In the genomic region with DNA sequence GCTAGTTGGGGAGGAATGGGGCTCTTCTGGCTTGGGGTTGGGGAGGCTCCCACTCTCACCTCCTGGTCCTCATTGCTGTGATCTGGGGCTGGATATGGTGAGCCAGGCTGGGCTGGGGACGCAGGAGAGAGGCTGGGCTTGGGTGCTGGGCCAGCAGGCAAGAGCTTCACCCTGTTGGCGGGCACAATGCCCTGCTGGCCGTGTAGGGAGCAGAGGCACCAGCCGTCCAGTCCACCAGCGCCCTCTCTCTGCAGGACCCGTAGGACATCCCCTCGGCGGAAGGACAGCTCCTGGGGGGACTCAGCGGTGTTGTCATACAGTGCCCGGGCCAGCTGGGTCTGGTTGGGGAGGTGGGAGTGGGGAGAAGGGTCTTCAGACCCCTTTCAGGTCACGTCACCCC, we compare ENCODE assay signal across 16 cellular contexts. TPM values are rescaled to one million over a fixed set of nuclear protein-coding genes. Genes with fewer than 3 reads are reported as not detected.
DNase-seq lines count a peak whose midpoint lies in the region; ATAC-seq, FAIRE-seq and TF ChIP-seq lines count a peak whose summit lies in the region.
"Had no signal": no experiment of that assay in that cellular context is flagged by ENCODE, and none has a peak within 500 bp of the region (broad histone marks: within the 10 kb centered on the region; RNA-seq: fewer than 3 reads in every experiment).

No MANE protein-coding gene starts in this region.

- no peaks in the 10 kb centered on the region for H3K4me1 ChIP-seq in A549
- H3K4me1 ChIP-seq in mesenchymal stem cell (ENCODE audit: control insufficient read depth, insufficient read depth, low read depth, low read length), result peaks cover 14% of the 10 kb centered on the region

- 63% methylated on average over 1 of the region's 11 CpGs for WGBS in A549 (ENCODE audit: missing lambda C conversion rate)
- 81% methylated on average over 11 of the region's 11 CpGs for WGBS in mesenchymal stem cell

- H3K27ac ChIP-seq in A549, result no peak overlapping the region
- peak overlapping the region; percentile 86 for H3K27ac ChIP-seq in caudate nucleus (ENCODE audit: low read depth, low read length)
- no peak overlapping the region for H3K27ac ChIP-seq in mesenchymal stem cell (ENCODE audit: low read length, poor library complexity, severe bottlenecking)
- H3K27ac ChIP-seq: VCaP had no signal

- H3K4me3 ChIP-seq in A549 (no peak overlapping the region), mesenchymal stem cell (ENCODE audit: insufficient read depth in 1 of 2, low read depth in 1 of 2, low read length in 2 of 2) (no peak overlapping the region)
- H3K4me3 ChIP-seq: Peyer's patch had no signal

- DNase-seq in A549 (ENCODE audit: low read depth in 1 of 2, low spot score in 1 of 2) (peak; percentile 35 to 57), HFFc6 (no peak), caudate nucleus (lab: John Stamatoyannopoulos, UW) (peak in 53 of 61 donors; percentile 20 to 84 (median 54)), mesenchymal stem cell (no peak), NCI-H1930 (lab: John Stamatoyannopoulos, UW) (no peak)
- DNase-seq in stimulated activated CD4-positive, alpha-beta T cell treated with anti-CD3 and anti-CD28 coated beads, Interleukin-1b, Interleukin-23, amount 100 ng/mL, for 48 hours, result no peak
- DNase-seq: activated T-cell treated with anti-CD3 and anti-CD28 coated beads, Interleukin-2, amount 50 U/mL, for 72 hours; cortex of kidney; mammary epithelial cell; NCI-H187 had no signal

- H3K4me2 ChIP-seq in A549 (no peak overlapping the region), mesenchymal stem cell (ENCODE audit: low read length, poor library complexity, severe bottlenecking) (no peak overlapping the region)

- CTCF ChIA-PET in A549 (lab: Yijun Ruan, JAX), result interaction anchor here (0.6 to 9.6 kb wide), 10 partner anchors 10 to 126 kb away, joined by 3 to 80 read pairs (median 4); partner anchors contain the start of gene CMTM5

- TF ChIP-seq RAD21 in A549 (conservative IDR thresholded peaks at IDR 0.05 in 1 of 2, IDR thresholded peaks at IDR 0.05 in 1 of 2), result peak in 1 of 2 experiments; percentile 27; a peak in 1 of 5 replicates

- no peak overlapping the region for H3K18ac ChIP-seq in mesenchymal stem cell (ENCODE audit: low read depth in 1 of 2, low read length in 2 of 2)

- H4K8ac ChIP-seq in mesenchymal stem cell (ENCODE audit: low read length), result no peak overlapping the region

- peaks cover 12 to 37% of the 10 kb centered on the region in 2 experiments for H3K36me3 ChIP-seq in mesenchymal stem cell (ENCODE audit: control insufficient read depth in 1 of 2, insufficient read depth in 2 of 2, low read depth in 1 of 2, low read length in 2 of 2)
- H3K36me3 ChIP-seq: Peyer's patch had no signal

- no peak overlapping the region for H2BK12ac ChIP-seq in mesenchymal stem cell (ENCODE audit: low read length in 2 of 2)

- no peak overlapping the region for H2AFZ ChIP-seq in mesenchymal stem cell (ENCODE audit: low read depth, low read length)

- H2BK5ac ChIP-seq in mesenchymal stem cell (ENCODE audit: low read depth, low read length, poor library complexity, severe bottlenecking), result no peak overlapping the region

- H3K4ac ChIP-seq in mesenchymal stem cell (ENCODE audit: low read depth in 1 of 2, low read length in 2 of 2), result no peak overlapping the region

- H3K14ac ChIP-seq in mesenchymal stem cell (ENCODE audit: low read length in 2 of 2), result no peak overlapping the region

- H3K9me3 ChIP-seq in A549, result no peaks in the 10 kb centered on the region
- H3K9me3 ChIP-seq in mesenchymal stem cell (ENCODE audit: control insufficient read depth, low read length), result no peaks in the 10 kb centered on the region
- H3K9me3 ChIP-seq: Peyer's patch had no signal

- H3K9me3 Mint-ChIP-seq in HFFc6, result no peaks in the 10 kb centered on the region
- H3K9me3 Mint-ChIP-seq: activated T-cell treated with anti-CD3 and anti-CD28 coated beads, Interleukin-2, amount 50 U/mL, for 72 hours had no signal

- peak; percentile 39 to 82; a peak in 4 of 6 replicates for ATAC-seq in A549
- no peak for ATAC-seq in HG03045 (IDR thresholded peaks at IDR 0.05; ENCODE audit: unreplicated experiment)
- ATAC-seq in HG03442 (IDR thresholded peaks at IDR 0.05; ENCODE audit: unreplicated experiment), result no peak

- H2BK15ac ChIP-seq in mesenchymal stem cell (ENCODE audit: low read depth, poor library complexity, severe bottlenecking), result no peak overlapping the region

- no peak overlapping the region for H3K4me3 Mint-ChIP-seq in HFFc6
- H3K4me3 Mint-ChIP-seq: CD14-positive monocyte had no signal

- peaks cover 19% of the 10 kb centered on the region for H3K27me3 Mint-ChIP-seq in HFFc6 (ENCODE audit: insufficient read depth)

- H3K9ac ChIP-seq in mesenchymal stem cell (ENCODE audit: low read length), result peak overlapping the region; percentile 84

- H3K27me3 ChIP-seq in mesenchymal stem cell (ENCODE audit: control insufficient read depth in 1 of 2, insufficient read depth in 1 of 2, low read length in 2 of 2), result peaks cover 0 to 15% of the 10 kb centered on the region in 2 experiments

- H4K91ac ChIP-seq in mesenchymal stem cell (ENCODE audit: low read length), result no peak overlapping the region

- peak overlapping the region in 1 of 2 experiments; percentile 54 for H3K23ac ChIP-seq in mesenchymal stem cell (ENCODE audit: low read length in 2 of 2)

- H3K27ac Mint-ChIP-seq in HFFc6, result no peak overlapping the region; the same call in 1 of the 2 replicates
- H3K27ac Mint-ChIP-seq: activated T-cell treated with anti-CD3 and anti-CD28 coated beads, Interleukin-2, amount 50 U/mL, for 72 hours had no signal

- POLR2A ChIA-PET in A549 (lab: Yijun Ruan, JAX), result no interaction called here

- TF ChIP-seq EP300 in A549 (IDR thresholded peaks at IDR 0.05), result no peak

- no peak overlapping the region for H2AK5ac ChIP-seq in mesenchymal stem cell (ENCODE audit: low read length, severe bottlenecking)

- peaks cover 30% of the 10 kb centered on the region for H3K79me1 ChIP-seq in mesenchymal stem cell (replicated peaks; ENCODE audit: low read length, poor library complexity, severe bottlenecking)

- H3K4me1 Mint-ChIP-seq in HFFc6 (ENCODE audit: low read depth), result peaks cover 19% of the 10 kb centered on the region

- no peaks in the 10 kb centered on the region for H3K36me3 Mint-ChIP-seq in HFFc6 (ENCODE audit: low read depth)

- TF ChIP-seq POLR2A in A549 (IDR thresholded peaks at IDR 0.05; ENCODE audit: low read length), result no peak

- no peak for FAIRE-seq in A549 (lab: Jason Lieb, UNC)

- H2BK120ac ChIP-seq in mesenchymal stem cell (ENCODE audit: low read depth, low read length), result no peak overlapping the region

- TF ChIP-seq CTCF in A549 (IDR thresholded peaks at IDR 0.05) (peak; percentile 11; the same call in 1 of the 3 replicates), HFFc6 (IDR thresholded peaks at IDR 0.05) (peak; percentile 43)

RNA-seq across cellular contexts. Expression of gene EFS, which starts 4.5 kb away (rescaled TPM):
- polyA plus RNA-seq in A549 (2011; rRNA removed) (not detected in 2 replicates), A549 (2017; fragmentation: RNase III; extraction: RNeasy Plus Mini Kit Qiagen cat#74134 plus additional on column Dnase treatment) (not detected in 3 replicates)
- polyA plus RNA-seq in A549 (2012; cell fraction: cytosol; rRNA removed), result not detected in 2 replicates
- polyA plus RNA-seq in A549 (2012; cell fraction: nucleus; rRNA removed), result not detected in 2 replicates
- polyA minus RNA-seq in A549 (2011; rRNA and poly(A)+ RNA removed), result not detected in 2 replicates
- 10 to 100 TPM in 5 of 6 experiments, 1 to 10 TPM in 1; 8.8 to 13.5 (median 12.3) TPM for total RNA-seq in HFFc6 (2021; fragmentation: NEBNext Ultra II Directional; extraction: Animal tissue kit (Norgen Biotek cat#: 25700))
- 14.1 TPM for polyA plus RNA-seq in mesenchymal stem cell (2013, experiment 1 of 2)
- polyA plus RNA-seq in mesenchymal stem cell (2013, experiment 2 of 2), result 13.7 TPM
- polyA plus RNA-seq: CD14-positive monocyte had no signal

RNA-seq across cellular contexts. Expression of gene SLC22A17, which starts 7.8 kb away (rescaled TPM):
- polyA plus RNA-seq in A549 (2011; rRNA removed), result 3.5 and 4.6 TPM in 2 replicates
- polyA plus RNA-seq in A549 (2012; cell fraction: cytosol; rRNA removed), result 4.1 and 5.6 TPM in 2 replicates
- 23.6 and 27.7 TPM in 2 replicates for polyA plus RNA-seq in A549 (2012; cell fraction: nucleus; rRNA removed)
- polyA plus RNA-seq in A549 (2017; fragmentation: RNase III; extraction: RNeasy Plus Mini Kit Qiagen cat#74134 plus additional on column Dnase treatment), result 6.3 to 9.6 TPM (median 8.4 TPM) in 3 replicates
- polyA minus RNA-seq in A549 (2011; rRNA and poly(A)+ RNA removed), result 3.5 and 4.2 TPM in 2 replicates
- 10 to 100 TPM; 11.7 to 15.6 (median 13.1) TPM for total RNA-seq in HFFc6 (2021; fragmentation: NEBNext Ultra II Directional; extraction: Animal tissue kit (Norgen Biotek cat#: 25700))
- 36.3 TPM for polyA plus RNA-seq in mesenchymal stem cell (2013, experiment 1 of 2)
- 34.3 TPM for polyA plus RNA-seq in mesenchymal stem cell (2013, experiment 2 of 2)
- polyA plus RNA-seq: CD14-positive monocyte had no signal

RNA-seq across cellular contexts. Expression of gene IL25, which starts 12.1 kb away (rescaled TPM):
- not detected in 2 replicates for polyA plus RNA-seq in A549 (2011; rRNA removed)
- not detected in 2 replicates for polyA plus RNA-seq in A549 (2012; cell fraction: cytosol; rRNA removed)
- not detected in 2 replicates for polyA plus RNA-seq in A549 (2012; cell fraction: nucleus; rRNA removed)
- not detected in 3 replicates for polyA plus RNA-seq in A549 (2017; fragmentation: RNase III; extraction: RNeasy Plus Mini Kit Qiagen cat#74134 plus additional on column Dnase treatment)
- not detected in 2 replicates for polyA minus RNA-seq in A549 (2011; rRNA and poly(A)+ RNA removed)
- total RNA-seq in HFFc6 (2021; fragmentation: NEBNext Ultra II Directional; extraction: Animal tissue kit (Norgen Biotek cat#: 25700)), result not detected
- not detected for polyA plus RNA-seq in mesenchymal stem cell (2013, experiment 1 of 2)
- polyA plus RNA-seq in mesenchymal stem cell (2013, experiment 2 of 2), result not detected
- total RNA-seq: activated T-cell treated with anti-CD3 and anti-CD28 coated beads, Interleukin-2, amount 50 U/mL, for 72 hours; glomerular endothelial cell; mammary epithelial cell; Peyer's patch had no signal
- polyA plus RNA-seq: CD14-positive monocyte, mammary epithelial cell had no signal

RNA-seq across cellular contexts. Expression of gene CMTM5, which starts 16.4 kb away (rescaled TPM):
- polyA plus RNA-seq in A549 (2011; rRNA removed) (not detected in 2 replicates), A549 (2017; fragmentation: RNase III; extraction: RNeasy Plus Mini Kit Qiagen cat#74134 plus additional on column Dnase treatment) (not detected in 3 replicates)
- not detected in 2 replicates for polyA plus RNA-seq in A549 (2012; cell fraction: cytosol; rRNA removed)
- polyA plus RNA-seq in A549 (2012; cell fraction: nucleus; rRNA removed), result not detected in 2 replicates
- polyA minus RNA-seq in A549 (2011; rRNA and poly(A)+ RNA removed), result not detected in 2 replicates
- not detected for total RNA-seq in HFFc6 (2021; fragmentation: NEBNext Ultra II Directional; extraction: Animal tissue kit (Norgen Biotek cat#: 25700))
- not detected for polyA plus RNA-seq in mesenchymal stem cell (2013, experiment 1 of 2)
- not detected for polyA plus RNA-seq in mesenchymal stem cell (2013, experiment 2 of 2)
- total RNA-seq: glomerular endothelial cell, mammary epithelial cell, Peyer's patch had no signal
- polyA plus RNA-seq: mammary epithelial cell had no signal

RNA-seq across cellular contexts. Expression of gene PABPN1, which starts 39.2 kb away (rescaled TPM):
- polyA plus RNA-seq in A549 (2011; rRNA removed) (197 and 234 TPM in 2 replicates), A549 (2017; fragmentation: RNase III; extraction: RNeasy Plus Mini Kit Qiagen cat#74134 plus additional on column Dnase treatment) (148 to 158 TPM (median 157 TPM) in 3 replicates)
- polyA plus RNA-seq in A549 (2012; cell fraction: cytosol; rRNA removed), result 170 TPM in 2 replicates
- 227 and 314 TPM in 2 replicates for polyA plus RNA-seq in A549 (2012; cell fraction: nucleus; rRNA removed)
- polyA minus RNA-seq in A549 (2011; rRNA and poly(A)+ RNA removed), result 73.1 and 92.0 TPM in 2 replicates
- total RNA-seq in HFFc6 (2021; fragmentation: NEBNext Ultra II Directional; extraction: Animal tissue kit (Norgen Biotek cat#: 25700)), result 100 to 1,000 TPM; 128 to 147 (median 137) TPM
- 111 TPM for polyA plus RNA-seq in mesenchymal stem cell (2013, experiment 1 of 2)
- polyA plus RNA-seq in mesenchymal stem cell (2013, experiment 2 of 2), result 101 TPM

Comparison
In these comparisons a context has a peak if more than half of its experiments do, and no peak if none do; other contexts are left out.
1. ATAC-seq: peak in A549 (2 of 2); none in HG03045 (single experiment) and HG03442 (single experiment).
2. DNase-seq: peak in A549 (2 of 2) and caudate nucleus (53 of 61); none in HFFc6 (single experiment), mesenchymal stem cell (single experiment), NCI-H1930 (0 of 2) and stimulated activated CD4-positive, alpha-beta T cell treated with anti-CD3 and anti-CD28 coated beads, Interleukin-1b, Interleukin-23, amount 100 ng/mL, for 48 hours (single experiment).